In the genomic region with DNA sequence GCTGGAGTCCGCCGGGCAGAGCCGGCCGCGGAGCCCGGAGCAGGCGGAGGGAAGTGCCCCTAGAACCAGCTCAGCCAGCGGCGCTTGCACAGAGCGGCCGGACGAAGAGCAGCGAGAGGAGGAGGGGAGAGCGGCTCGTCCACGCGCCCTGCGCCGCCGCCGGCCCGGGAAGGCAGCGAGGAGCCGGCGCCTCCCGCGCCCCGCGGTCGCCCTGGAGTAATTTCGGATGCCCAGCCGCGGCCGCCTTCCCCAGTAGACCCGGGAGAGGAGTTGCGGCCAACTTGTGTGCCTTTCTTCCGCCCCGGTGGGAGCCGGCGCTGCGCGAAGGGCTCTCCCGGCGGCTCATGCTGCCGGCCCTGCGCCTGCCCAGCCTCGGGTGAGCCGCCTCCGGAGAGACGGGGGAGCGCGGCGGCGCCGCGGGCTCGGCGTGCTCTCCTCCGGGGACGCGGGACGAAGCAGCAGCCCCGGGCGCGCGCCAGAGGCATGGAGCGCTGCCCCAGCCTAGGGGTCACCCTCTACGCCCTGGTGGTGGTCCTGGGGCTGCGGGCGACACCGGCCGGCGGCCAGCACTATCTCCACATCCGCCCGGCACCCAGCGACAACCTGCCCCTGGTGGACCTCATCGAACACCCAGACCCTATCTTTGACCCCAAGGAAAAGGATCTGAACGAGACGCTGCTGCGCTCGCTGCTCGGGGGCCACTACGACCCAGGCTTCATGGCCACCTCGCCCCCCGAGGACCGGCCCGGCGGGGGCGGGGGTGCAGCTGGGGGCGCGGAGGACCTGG, we compare ENCODE assay signal across 8 cellular contexts. TPM values are rescaled to one million over a fixed set of nuclear protein-coding genes. Genes with fewer than 3 reads are reported as not detected.
DNase-seq lines count a peak whose midpoint lies in the region; ATAC-seq and TF ChIP-seq lines count a peak whose summit lies in the region.

No MANE protein-coding gene starts in this region.

- H3K4me3 ChIP-seq in NT2/D1 (ENCODE audit: insufficient read length, low read depth) (peak overlapping the region; percentile 70), fibroblast of villous mesenchyme (ENCODE audit: low read depth, low read length) (peak overlapping the region; percentile 50), neural cell (ENCODE audit: low read length) (peak overlapping the region; percentile 79)

- no peaks in the 10 kb centered on the region for H3F3A ChIP-seq in neural cell (ENCODE audit: insufficient read depth, low read length, poor library complexity, severe bottlenecking)

- H3K4me1 ChIP-seq in NT2/D1 (ENCODE audit: insufficient read depth, insufficient read length) = peaks cover 5% of the 10 kb centered on the region

- no peaks in the 10 kb centered on the region for H3K9me3 Mint-ChIP-seq in activated T-helper 1 cell treated with anti-CD3 and anti-CD28 coated beads, Interleukin-12 subunit alpha, Interleukin-12 subunit beta, Interleukin-2, Interleukin-4 antibody, amounts not matched to agents 30 ng/mL and 10 ng/mL and 1 ng/mL, durations not matched to agents 14 hours and 24 hours and 36 hours

- peaks cover 22% of the 10 kb centered on the region for H3K4me1 Mint-ChIP-seq in activated T-helper 1 cell treated with anti-CD3 and anti-CD28 coated beads, Interleukin-12 subunit alpha, Interleukin-12 subunit beta, Interleukin-2, Interleukin-4 antibody, amounts not matched to agents 30 ng/mL and 10 ng/mL and 1 ng/mL, durations not matched to agents 14 hours and 24 hours and 36 hours (ENCODE audit: low read depth)

- no peaks in the 10 kb centered on the region for H4K20me1 ChIP-seq in neural cell (ENCODE audit: insufficient read depth)

- no peaks in the 10 kb centered on the region for H3K36me3 ChIP-seq in NT2/D1 (ENCODE audit: insufficient read depth, insufficient read length, low read length)
- H3K36me3 ChIP-seq in neural cell (ENCODE audit: insufficient read depth, low read length) = no peaks in the 10 kb centered on the region

- H3K79me2 ChIP-seq in neural cell (replicated peaks; ENCODE audit: insufficient read depth, low read length) = no peaks in the 10 kb centered on the region

- H3K27ac ChIP-seq in neural cell (ENCODE audit: low read length) = no peak overlapping the region

- peak overlapping the region; percentile 39 for H3K4me2 ChIP-seq in neural cell (ENCODE audit: low read length)

- no peak for TF ChIP-seq EP300 in neural cell (conservative IDR thresholded peaks at IDR 0.05; ENCODE audit: poor library complexity, severe bottlenecking)

- no peaks in the 10 kb centered on the region for H3K9me3 ChIP-seq in NT2/D1 (ENCODE audit: insufficient read depth, low read length)
- H3K9me3 ChIP-seq in neural cell (ENCODE audit: low read length) = no peaks in the 10 kb centered on the region

- H3K9me2 ChIP-seq in neural cell (ENCODE audit: insufficient read depth, low read length) = no peaks in the 10 kb centered on the region

- TF ChIP-seq CTCF in fibroblast of villous mesenchyme (IDR thresholded peaks at IDR 0.05; ENCODE audit: insufficient read depth, low read depth, low read length) (no peak), neural cell (IDR thresholded peaks at IDR 0.05; ENCODE audit: poor library complexity, severe bottlenecking) (peak; percentile 7)

- ATAC-seq in HG03342 (IDR thresholded peaks at IDR 0.05; ENCODE audit: unreplicated experiment) = no peak

- peaks cover 25% of the 10 kb centered on the region for H3K27me3 ChIP-seq in NT2/D1 (ENCODE audit: insufficient read depth, insufficient read length)
- H3K27me3 ChIP-seq in neural cell (ENCODE audit: insufficient read depth, low read depth, low read length) = peaks cover 43% of the 10 kb centered on the region

- H3K9ac ChIP-seq in NT2/D1 (ENCODE audit: insufficient read length, low read depth) (peak overlapping the region; percentile 85), neural cell (ENCODE audit: low read length) (peak overlapping the region; percentile 56)

- H2AFZ ChIP-seq in neural cell (ENCODE audit: low read depth, low read length) = no peak overlapping the region

- no peak overlapping the region for H3K27ac Mint-ChIP-seq in activated T-helper 1 cell treated with anti-CD3 and anti-CD28 coated beads, Interleukin-12 subunit alpha, Interleukin-12 subunit beta, Interleukin-2, Interleukin-4 antibody, amounts not matched to agents 30 ng/mL and 10 ng/mL and 1 ng/mL, durations not matched to agents 14 hours and 24 hours and 36 hours

- H3K36me3 Mint-ChIP-seq in activated T-helper 1 cell treated with anti-CD3 and anti-CD28 coated beads, Interleukin-12 subunit alpha, Interleukin-12 subunit beta, Interleukin-2, Interleukin-4 antibody, amounts not matched to agents 30 ng/mL and 10 ng/mL and 1 ng/mL, durations not matched to agents 14 hours and 24 hours and 36 hours (ENCODE audit: low read depth) = peaks cover 3% of the 10 kb centered on the region

- peak overlapping the region; percentile 26 for H3K4me3 Mint-ChIP-seq in activated T-helper 1 cell treated with anti-CD3 and anti-CD28 coated beads, Interleukin-12 subunit alpha, Interleukin-12 subunit beta, Interleukin-2, Interleukin-4 antibody, amounts not matched to agents 30 ng/mL and 10 ng/mL and 1 ng/mL, durations not matched to agents 14 hours and 24 hours and 36 hours

- peak; percentile 10 for TF ChIP-seq RAD21 in neural cell (conservative IDR thresholded peaks at IDR 0.05)

- intact Hi-C loops in activated T-helper 1 cell treated with anti-CD3 and anti-CD28 coated beads, Interleukin-12 subunit alpha, Interleukin-12 subunit beta, Interleukin-2, Interleukin-4 antibody, amounts not matched to agents 30 ng/mL and 10 ng/mL and 1 ng/mL, durations not matched to agents 14 hours and 24 hours and 36 hours (cut with micrococcal nuclease) = loop anchor here (2.0 to 5.0 kb wide), 2 partner anchors 85 to 368 kb away; a partner anchor contains a TSS

- peaks cover 63% of the 10 kb centered on the region for H3K27me3 Mint-ChIP-seq in activated T-helper 1 cell treated with anti-CD3 and anti-CD28 coated beads, Interleukin-12 subunit alpha, Interleukin-12 subunit beta, Interleukin-2, Interleukin-4 antibody, amounts not matched to agents 30 ng/mL and 10 ng/mL and 1 ng/mL, durations not matched to agents 14 hours and 24 hours and 36 hours (ENCODE audit: insufficient read depth)

- peak in 8 of 14 donors; percentile 20 to 77 (median 54) for DNase-seq in C1 segment of cervical spinal cord (lab: John Stamatoyannopoulos, UW)
- DNase-seq in HCEC 1CT = peak; percentile 87
- no peak for DNase-seq in NT2/D1 (ENCODE audit: low read depth, low spot score)
- no peak for DNase-seq in activated T-helper 1 cell treated with anti-CD3 and anti-CD28 coated beads, Interleukin-12 subunit alpha, Interleukin-12 subunit beta, Interleukin-2, Interleukin-4 antibody, amounts not matched to agents 30 ng/mL and 10 ng/mL and 1 ng/mL, durations not matched to agents 14 hours and 24 hours and 36 hours (ENCODE audit: low spot score)
- peak; percentile 58 for DNase-seq in fibroblast of villous mesenchyme (ENCODE audit: low read depth)
- peak; percentile 68 for DNase-seq in ureter (ENCODE audit: low spot score)

TF ChIP-seq in neural cell, 6 proteins besides CTCF, POLR2A, EP300 and RAD21:
- TF ChIP-seq POLR2AphosphoS5 (IDR thresholded peaks at IDR 0.05) (no peak), SMC3 (conservative IDR thresholded peaks at IDR 0.05; ENCODE audit: poor library complexity) (no peak), MXI1 (conservative IDR thresholded peaks at IDR 0.05; ENCODE audit: poor library complexity, severe bottlenecking) (peak; percentile 78)
TF ChIP-seq in neural cell: peak in this region for 1.

RNA-seq across cellular contexts. Expression of a gene that starts 0.4 kb away (rescaled TPM):
- total RNA-seq in activated T-helper 1 cell treated with anti-CD3 and anti-CD28 coated beads, Interleukin-12 subunit alpha, Interleukin-12 subunit beta, Interleukin-2, Interleukin-4 antibody, amounts not matched to agents 30 ng/mL and 10 ng/mL and 1 ng/mL, durations not matched to agents 14 hours and 24 hours and 36 hours = not detected in 2 replicates
- total RNA-seq in fibroblast of villous mesenchyme (0.64 and 2.6 TPM in 2 replicates), ureter (0.60 TPM)
- polyA plus RNA-seq in neural cell = 0.82 and 2.1 TPM in 2 replicates
- 1.3 and 1.9 TPM in 2 replicates for polyA minus RNA-seq in neural cell

Comparison
In these comparisons a context has a peak if more than half of its experiments do, and no peak if none do; other contexts are left out.
1. DNase-seq: peak in C1 segment of cervical spinal cord (8 of 14), HCEC 1CT (single experiment), fibroblast of villous mesenchyme (single experiment) and ureter (single experiment); none in NT2/D1 (single experiment) and activated T-helper 1 cell treated with anti-CD3 and anti-CD28 coated beads, Interleukin-12 subunit alpha, Interleukin-12 subunit beta, Interleukin-2, Interleukin-4 antibody, amounts not matched to agents 30 ng/mL and 10 ng/mL and 1 ng/mL, durations not matched to agents 14 hours and 24 hours and 36 hours (single experiment).
2. Peak in every context shown above with its lines, with median percentiles within 50 percentile points of each other: H3K4me3 ChIP-seq.